13 cellular contexts compared by ENCODE assay signal in the genomic region with DNA sequence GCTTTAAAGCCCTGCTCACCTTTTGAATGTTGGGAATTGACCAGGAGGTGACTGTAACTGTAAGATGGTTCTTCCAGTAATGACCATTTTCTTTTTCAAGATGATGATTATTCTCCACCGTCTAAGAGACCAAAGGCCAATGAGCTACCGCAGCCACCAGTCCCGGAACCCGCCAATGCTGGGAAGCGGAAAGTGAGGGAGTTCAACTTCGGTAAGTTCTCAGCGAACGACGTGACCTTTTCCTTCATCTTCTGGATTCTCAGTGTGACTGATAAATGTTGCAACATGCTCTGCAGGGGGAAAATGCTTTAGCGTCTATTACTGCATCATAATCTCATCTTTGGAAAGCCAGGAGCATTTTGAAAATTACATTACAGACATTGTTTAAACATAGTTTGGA. TPM values are rescaled to one million over a fixed set of nuclear protein-coding genes. Genes with fewer than 3 reads are reported as not detected.
DNase-seq lines count a peak whose midpoint lies in the region; ATAC-seq, FAIRE-seq and TF ChIP-seq lines count a peak whose summit lies in the region.
"Not testable (repeated sequence)": the region's sequence is repeated elsewhere in the genome, so short reads cannot be mapped to it uniquely, and the experiment has no call there.
"Had no signal": no experiment of that assay in that cellular context is flagged by ENCODE, and none has a peak within 500 bp of the region (broad histone marks: within the 10 kb centered on the region; RNA-seq: fewer than 3 reads in every experiment).

No MANE protein-coding gene starts in this region.

- peaks cover 20 to 21% of the 10 kb centered on the region in 2 experiments for H3K79me1 ChIP-seq in IMR-90 (ENCODE audit: low read depth in 1 of 2, low read length in 2 of 2)

- dilution Hi-C loops in IMR-90 (cut with HindIII; ENCODE audit: low sequenced_read_pairs, unreplicated experiment): not testable (repeated sequence)

- not testable (repeated sequence) for TF ChIP-seq CTCF in IMR-90 (conservative IDR thresholded peaks at IDR 0.05; ENCODE audit: low read depth, low read length); K562 (IDR thresholded peaks at IDR 0.05 in 2 of 3, conservative IDR thresholded peaks at IDR 0.05 in 1 of 3; ENCODE audit: insufficient read depth in 2 of 3, low read depth in 1 of 3, low read length in 3 of 3); gastroesophageal sphincter (IDR thresholded peaks at IDR 0.05); omental fat pad (IDR thresholded peaks at IDR 0.05); psoas muscle (IDR thresholded peaks at IDR 0.05)

- H2BK15ac ChIP-seq in IMR-90 (ENCODE audit: low read depth, low read length): not testable (repeated sequence)

- not testable (repeated sequence) for H3K4me2 ChIP-seq in IMR-90 (ENCODE audit: low read depth, low read length); K562 (ENCODE audit: insufficient read depth, low read length)

- not testable (repeated sequence) for H2BK120ac ChIP-seq in IMR-90 (ENCODE audit: low read depth, low read length)

- not testable (repeated sequence) for H2AK5ac ChIP-seq in IMR-90 (ENCODE audit: low read depth, low read length)

- H3K9me3 ChIP-seq in IMR-90 (ENCODE audit: control insufficient read depth, insufficient read depth, low read length); K562 (replicated peaks; ENCODE audit: control insufficient read depth, insufficient read depth, low read depth, low read length); gastroesophageal sphincter; psoas muscle: not testable (repeated sequence)

- not testable (repeated sequence) for H3K18ac ChIP-seq in IMR-90 (ENCODE audit: low read depth, low read length)

- not testable (repeated sequence) for TF ChIP-seq POLR2A in IMR-90 (IDR thresholded peaks at IDR 0.05; ENCODE audit: low read depth, low read length); K562 (conservative IDR thresholded peaks at IDR 0.05); gastroesophageal sphincter (IDR thresholded peaks at IDR 0.05)

- H3K4me3 ChIP-seq in IMR-90 (ENCODE audit: insufficient read depth, low read depth, low read length); K562; gastroesophageal sphincter; psoas muscle: not testable (repeated sequence)

- not testable (repeated sequence) for H3K56ac ChIP-seq in IMR-90 (ENCODE audit: extremely low read depth, insufficient read depth, low read length)

- not testable (repeated sequence) for BruUV-seq in IMR-90 (replicated peaks; lab: Mats Ljungman, UMichigan); K562 (replicated peaks; lab: Mats Ljungman, UMichigan)

- FAIRE-seq in K562 (lab: Jason Lieb, UNC): not testable (repeated sequence)

- POLR2A ChIA-PET in IMR-90 (lab: Charles Lee; ENCODE audit: unreplicated experiment); K562 (lab: Yijun Ruan, JAX): not testable (repeated sequence)

- intact Hi-C loops in IMR-90 (cut with micrococcal nuclease); K562 (cut with micrococcal nuclease); psoas muscle (cut with DNase I); sciatic nerve (cut with DNase I): not testable (repeated sequence)

- not testable (repeated sequence) for H3K14ac ChIP-seq in IMR-90 (replicated peaks; ENCODE audit: low read depth, low read length)

- not testable (repeated sequence) for TF ChIP-seq RAD21 in IMR-90 (IDR thresholded peaks at IDR 0.05; ENCODE audit: low read length); K562 (CRISPR knock-in tag; conservative IDR thresholded peaks at IDR 0.05 in 1 of 2, IDR thresholded peaks at IDR 0.05 in 1 of 2)

- CTCF ChIA-PET in IMR-90 (lab: Yijun Ruan, JAX); K562 (lab: Yijun Ruan, JAX; ENCODE audit: low intra/inter-chr PET ratio): not testable (repeated sequence)

- not testable (repeated sequence) for H3K27me3 ChIP-seq in IMR-90 (ENCODE audit: control insufficient read depth, insufficient read depth, low read length); K562 (ENCODE audit: control insufficient read depth in 2 of 2, insufficient read depth in 2 of 2, low read length in 2 of 2); gastroesophageal sphincter; psoas muscle (ENCODE audit: insufficient read depth in 3 of 3, low read length in 2 of 3)

- not testable (repeated sequence) for H2AFZ ChIP-seq in IMR-90 (replicated peaks; ENCODE audit: low read length, poor library complexity); K562 (ENCODE audit: low read depth, low read length)

- not testable (repeated sequence) for H3K4me1 ChIP-seq in IMR-90 (ENCODE audit: control insufficient read depth, insufficient read depth, low read length); K562 (replicated peaks in 1 of 2; ENCODE audit: control insufficient read depth in 2 of 2, insufficient read depth in 2 of 2, low read length in 2 of 2)
- H3K4me1 ChIP-seq in gastroesophageal sphincter: peaks cover 0 to 29% (median 0%) of the 10 kb centered on the region in 3 donors
- H3K4me1 ChIP-seq in psoas muscle: peaks cover 23% of the 10 kb centered on the region

- in situ Hi-C loops in IMR-90 (cut with MboI; ENCODE audit: low sequenced_read_pairs): not testable (repeated sequence)
- in situ Hi-C loops in K562 (cut with MboI): loop anchor here (10.0 kb wide), 1 partner anchor 1544 kb away; no protein-coding TSS in a partner anchor

- not testable (repeated sequence) for TF ChIP-seq EP300 in K562 (IDR thresholded peaks at IDR 0.05; ENCODE audit: low read length); gastroesophageal sphincter (IDR thresholded peaks at IDR 0.05)

- H4K91ac ChIP-seq in IMR-90 (ENCODE audit: insufficient read depth, low read depth, low read length): not testable (repeated sequence)

- ATAC-seq in IMR-90 (ENCODE audit: low read depth) (peak; percentile 28), K562 (peak; percentile 93), gastroesophageal sphincter (peak; percentile 34), omental fat pad (ENCODE audit: low FRiP score) (peak; percentile 65), psoas muscle (peak in 3 of 4 donors; percentile 22 to 50 (median 43)), sciatic nerve (peak; percentile 59)

- DNase-seq in IMR-90; K562 (ENCODE audit: extremely low read depth in 1 of 4, low spot score in 3 of 4); omental fat pad (ENCODE audit: low spot score); psoas muscle; sciatic nerve (ENCODE audit: low spot score): not testable (repeated sequence)

- H3K9ac ChIP-seq in IMR-90 (ENCODE audit: low read depth, low read length); K562 (ENCODE audit: insufficient read depth in 1 of 2, low read depth in 2 of 2, low read length in 2 of 2): not testable (repeated sequence)

- H4K20me1 ChIP-seq in IMR-90 (ENCODE audit: insufficient read depth, low read length); K562 (replicated peaks; ENCODE audit: control insufficient read depth, insufficient read depth, low read length): not testable (repeated sequence)

- not testable (repeated sequence) for H2BK20ac ChIP-seq in IMR-90 (ENCODE audit: low read depth, low read length)

- H3K23ac ChIP-seq in IMR-90 (ENCODE audit: low read depth, low read length): not testable (repeated sequence)

- not testable (repeated sequence) for H2AK9ac ChIP-seq in IMR-90 (replicated peaks; ENCODE audit: low read depth, low read length, poor library complexity)

- not testable (repeated sequence) for H3K27ac ChIP-seq in IMR-90 (ENCODE audit: insufficient read depth, low read length); K562 (ENCODE audit: extremely low read depth, low read depth, low read length); gastroesophageal sphincter; psoas muscle

- not testable (repeated sequence) for H4K8ac ChIP-seq in IMR-90 (ENCODE audit: low read depth in 2 of 2, low read length in 2 of 2)

- H3K36me3 ChIP-seq in IMR-90 (ENCODE audit: control insufficient read depth, insufficient read depth, low read length); gastroesophageal sphincter: not testable (repeated sequence)
- peaks cover 13% of the 10 kb centered on the region; the same call in 2 of the 3 replicates for H3K36me3 ChIP-seq in K562 (ENCODE audit: control insufficient read depth, insufficient read depth, low read length)
- H3K36me3 ChIP-seq in psoas muscle (ENCODE audit: insufficient read depth in 1 of 2, low read depth in 1 of 2): peaks cover 0 to 36% of the 10 kb centered on the region in 2 donors

- not testable (repeated sequence) for H3K79me2 ChIP-seq in K562 (ENCODE audit: control insufficient read depth, insufficient read depth, low read length)

- not testable (repeated sequence) for H2BK5ac ChIP-seq in IMR-90 (ENCODE audit: low read depth, low read length, poor library complexity, severe bottlenecking)

- H4K5ac ChIP-seq in IMR-90 (ENCODE audit: low read depth, low read length): not testable (repeated sequence)

- H3K4ac ChIP-seq in IMR-90 (ENCODE audit: low read depth, low read length): not testable (repeated sequence)

- no CpG with 5 or more reads among the region's 10 CpGs for WGBS in IMR-90 (ENCODE audit: extremely low coverage in 2 of 2, insufficient read length in 1 of 2), 2 experiments
- WGBS in K562 (ENCODE audit: insufficient coverage, low coverage, missing lambda C conversion rate): no CpG with 5 or more reads among the region's 10 CpGs
- WGBS in gastroesophageal sphincter (ENCODE audit: low coverage in 1 of 2), 2 donors: no CpG with 5 or more reads among the region's 10 CpGs
- WGBS in psoas muscle, 3 donors: no CpG with 5 or more reads among the region's 10 CpGs

- H3K9me1 ChIP-seq in IMR-90 (ENCODE audit: insufficient read depth, low read length); K562 (ENCODE audit: control insufficient read depth, insufficient read depth, low read length): not testable (repeated sequence)

RNA-seq across cellular contexts. Expression of a gene that starts 45.1 kb away (rescaled TPM):
- total RNA-seq in IMR-90 (2012; rRNA removed) (not detected in 2 replicates), K562 (2014; rRNA removed) (0.29 TPM in 1 of 2 replicates, not detected in the other), K562 (2014; rRNA removed; fragmentation: Illumina TruSeq; extraction: Trizol) (not detected in 2 replicates), K562 (2015; rRNA removed; fragmentation: Illumina TruSeq; extraction: Trizol) (0.19 TPM in 1 of 2 replicates, not detected in the other), K562 (2021) (0.29 TPM in 1 of 2 replicates, not detected in the other), gastroesophageal sphincter (1 to 10 TPM in 3 of 4 donors, under 1 TPM in 1; 0.93 to 5.7 (median 2.3) TPM), omental fat pad (10 to 100 TPM in 1 of 4 donors, 1 to 10 TPM in 3; 1.6 to 55.3 (median 2.8) TPM), psoas muscle (1 to 10 TPM in 3 of 4 donors, under 1 TPM in 1; 0.50 to 2.1 (median 1.7) TPM), sciatic nerve (15.3 TPM)
- polyA plus RNA-seq in IMR-90 (2012; rRNA removed) (not detected in 2 replicates), K562 (2011; rRNA removed) (0.07 TPM in 1 of 2 replicates, not detected in the other), K562 (2014; fragmentation: Illumina TruSeq; extraction: Trizol) (not detected in 2 replicates), K562 (2014; fragmentation: Nextera tagmentation; extraction: Ambion mirVana) (not detected), K562 (2014; rRNA removed) (0.26 TPM in 1 of 2 replicates, not detected in the other), psoas muscle (under 1 TPM; 0.35 to 0.51 (median 0.36) TPM)
- 0.01 TPM in 1 of 2 replicates, not detected in the other for polyA plus RNA-seq in IMR-90 (2012; cell fraction: cytosol; rRNA removed)
- 0.18 and 0.25 TPM in 2 replicates for polyA plus RNA-seq in IMR-90 (2012; cell fraction: nucleus; rRNA removed; ENCODE audit: low replicate concordance)
- total RNA-seq in K562 (2011; cell fraction: chromatin; rRNA removed; ENCODE audit: low replicate concordance): not detected in 2 replicates
- total RNA-seq in K562 (2011; cell fraction: nucleolus; rRNA removed): not detected in 2 replicates
- 0.99 TPM in 1 of 2 replicates, not detected in the other for total RNA-seq in K562 (2011; cell fraction: nucleoplasm; rRNA removed)
- 0.03 and 0.09 TPM in 2 replicates for polyA plus RNA-seq in K562 (2011; cell fraction: cytosol; rRNA removed)
- polyA plus RNA-seq in K562 (2011; cell fraction: nucleus; rRNA removed): 0.14 and 0.49 TPM in 2 replicates
- 0.33 and 0.39 TPM in 2 replicates for polyA plus RNA-seq in K562 (2012)
- polyA minus RNA-seq in K562 (2011; rRNA and poly(A)+ RNA removed): 0.12 and 0.21 TPM in 2 replicates
- not detected in 2 replicates for polyA minus RNA-seq in K562 (2011; cell fraction: cytosol; rRNA and poly(A)+ RNA removed)
- 0.13 TPM in 1 of 2 replicates, not detected in the other for polyA minus RNA-seq in K562 (2011; cell fraction: nucleus; rRNA and poly(A)+ RNA removed)
- total RNA-seq: A172, A673, Caco-2, Calu3, Daoy had no signal
- polyA plus RNA-seq: AG04450, BJ had no signal

Comparison
In these comparisons a context has a peak if more than half of its experiments do, and no peak if none do; other contexts are left out.
1. ATAC-seq: peak in every context shown above with its lines; median percentile 93 in K562; 65 in omental fat pad; 59 in sciatic nerve; 43 in psoas muscle; 34 in gastroesophageal sphincter; 28 in IMR-90.